Comparison of ENCODE assay signal across 12 cellular contexts in the genomic region with DNA sequence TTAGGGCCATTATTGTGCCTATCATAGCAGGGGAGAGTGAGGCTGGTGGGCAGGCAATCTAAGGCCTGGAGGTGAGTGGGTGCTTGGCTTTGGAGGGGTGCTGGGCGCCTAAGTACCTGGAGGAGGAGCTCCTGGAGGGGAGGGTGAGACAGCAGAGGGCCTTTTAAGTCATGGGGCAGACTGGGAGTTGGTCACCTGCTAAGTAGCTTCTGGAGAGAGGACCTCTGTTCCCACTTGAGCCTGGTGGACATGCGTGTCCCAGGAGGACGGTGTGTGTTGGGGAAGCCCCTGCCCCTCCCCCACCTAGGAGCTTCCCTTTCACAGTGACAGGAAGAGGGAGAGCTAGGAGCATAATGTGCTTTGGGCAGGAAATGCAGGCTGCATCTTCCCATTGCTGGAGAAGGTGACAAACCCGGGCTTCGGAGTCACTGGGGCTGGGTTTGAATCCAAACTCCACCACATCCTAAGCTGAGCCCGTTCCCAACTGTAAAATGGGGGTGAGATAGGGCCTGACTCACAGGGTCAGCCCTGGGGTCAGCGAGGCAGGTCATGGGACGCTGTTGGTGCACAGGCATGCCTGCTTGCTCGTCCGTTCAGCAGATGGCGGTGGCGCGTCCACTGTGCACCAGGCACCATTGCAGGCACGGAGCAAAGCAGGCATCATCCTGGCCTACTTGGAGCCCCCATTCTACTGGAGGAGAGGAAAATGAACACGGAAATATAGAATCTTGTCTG. TPM values are rescaled to one million over a fixed set of nuclear protein-coding genes. Genes with fewer than 3 reads are reported as not detected.
A peak's percentile ranks its signal among the peaks of the same experiment; 100 is the strongest.
DNase-seq lines count a peak whose midpoint lies in the region; ATAC-seq and TF ChIP-seq lines count a peak whose summit lies in the region.
"Had no signal": no experiment of that assay in that cellular context is flagged by ENCODE, and none has a peak within 500 bp of the region (broad histone marks: within the 10 kb centered on the region; RNA-seq: fewer than 3 reads in every experiment).

No MANE protein-coding gene starts in this region.

- H2AK5ac ChIP-seq in mesendoderm (ENCODE audit: low read length): no peak overlapping the region

- no TSS peak for BruUV-seq in PC-3 (replicated peaks; lab: Mats Ljungman, UMichigan)

- H3K9ac ChIP-seq in BLaER1: no peak overlapping the region
- H3K9ac ChIP-seq in mesendoderm (ENCODE audit: low read length): no peak overlapping the region
- H3K9ac ChIP-seq in PC-3 (ENCODE audit: low read length): no peak overlapping the region

- peak overlapping the region; percentile 71 for H3K27ac ChIP-seq in BLaER1
- H3K27ac ChIP-seq in DOHH2 (ENCODE audit: low read depth, low read length): peak overlapping the region; percentile 90
- H3K27ac ChIP-seq in mesendoderm (ENCODE audit: low read depth, low read length): no peak overlapping the region
- H3K27ac ChIP-seq in PC-3 (ENCODE audit: low read length): no peak overlapping the region

- H2AFZ ChIP-seq in PC-3 (ENCODE audit: low read length): no peak overlapping the region

- TF ChIP-seq CTCF in DOHH2 (IDR thresholded peaks at IDR 0.05; ENCODE audit: low read depth, low read length, poor library complexity, severe bottlenecking) (no peak), PC-3 (conservative IDR thresholded peaks at IDR 0.05; ENCODE audit: low read depth, low read length) (no peak)

- peaks cover 44% of the 10 kb centered on the region for H3K36me3 ChIP-seq in BLaER1
- no peaks in the 10 kb centered on the region; the same call in 1 of the 2 replicates for H3K36me3 ChIP-seq in DOHH2 (ENCODE audit: control insufficient read depth, low read length)
- no peaks in the 10 kb centered on the region for H3K36me3 ChIP-seq in mesendoderm (ENCODE audit: control insufficient read depth, insufficient read depth, low read length)
- H3K36me3 ChIP-seq in PC-3 (ENCODE audit: low read depth, low read length): peaks cover 2% of the 10 kb centered on the region; the same call in 1 of the 2 replicates
- H3K36me3 ChIP-seq: colonic mucosa had no signal

- DNase-seq in UCSD-AML1 (lab: John Stamatoyannopoulos, UW; ENCODE audit: unreplicated experiment) (peak; percentile 26), mesendoderm (peak; percentile 61), PC-3 (no peak), mesenteric fat pad (ENCODE audit: low spot score) (no peak)
- DNase-seq in stimulated activated CD4-positive, alpha-beta T cell treated with anti-CD3 and anti-CD28 coated beads, Interleukin-4, amount 100 ng/mL, for 24 hours: no peak
- DNase-seq: amniotic stem cell, colonic mucosa, NCI-H69, SIG-M5 had no signal

- H4K8ac ChIP-seq in mesendoderm (ENCODE audit: low read depth, low read length): no peak overlapping the region

- H3K4me3 ChIP-seq in BLaER1 (no peak overlapping the region), DOHH2 (ENCODE audit: low read length) (peak overlapping the region; percentile 15), mesendoderm (ENCODE audit: low read length) (no peak overlapping the region), PC-3 (ENCODE audit: low read length) (no peak overlapping the region)
- H3K4me3 ChIP-seq: colonic mucosa had no signal

- no peaks in the 10 kb centered on the region for H3K9me2 ChIP-seq in DOHH2 (replicated peaks; ENCODE audit: control insufficient read depth, low read length)
- no peaks in the 10 kb centered on the region for H3K9me2 ChIP-seq in PC-3 (replicated peaks; ENCODE audit: low read length)

- H3K9me3 ChIP-seq in BLaER1 (no peaks in the 10 kb centered on the region), DOHH2 (ENCODE audit: control insufficient read depth, insufficient read depth, low read length) (no peaks in the 10 kb centered on the region), PC-3 (ENCODE audit: low read length) (no peaks in the 10 kb centered on the region)
- H3K9me3 ChIP-seq: colonic mucosa had no signal

- H3F3A ChIP-seq in DOHH2 (ENCODE audit: control insufficient read depth, insufficient read depth): peaks cover 18% of the 10 kb centered on the region
- no peaks in the 10 kb centered on the region for H3F3A ChIP-seq in PC-3 (ENCODE audit: low read length, unreplicated experiment)

- H3K4me2 ChIP-seq in BLaER1 (peak overlapping the region; percentile 79), DOHH2 (ENCODE audit: low read length) (peak overlapping the region; percentile 75), mesendoderm (ENCODE audit: low read length) (no peak overlapping the region), PC-3 (ENCODE audit: low read length) (no peak overlapping the region)

- no peak overlapping the region for H2BK15ac ChIP-seq in mesendoderm (replicated peaks; ENCODE audit: low read depth)

- H3K18ac ChIP-seq in mesendoderm (ENCODE audit: low read length): no peak overlapping the region

- no peak for ATAC-seq in GM21447 (IDR thresholded peaks at IDR 0.05; ENCODE audit: unreplicated experiment)
- no peak for ATAC-seq in PC-3

- H3K4me1 ChIP-seq in BLaER1 (peaks cover 100% of the 10 kb centered on the region), DOHH2 (ENCODE audit: control insufficient read depth, low read length) (peaks cover 62% of the 10 kb centered on the region), mesendoderm (ENCODE audit: control insufficient read depth, low read depth, low read length) (peaks cover 10% of the 10 kb centered on the region), PC-3 (ENCODE audit: insufficient read depth, low read length) (peaks cover 7% of the 10 kb centered on the region)
- H3K4me1 ChIP-seq: colonic mucosa had no signal

- no CpG with 5 or more reads among the region's 15 CpGs for WGBS in mesendoderm (ENCODE audit: extremely low coverage, insufficient coverage, low lambda C conversion rate)

- no peaks in the 10 kb centered on the region for H3K27me3 ChIP-seq in BLaER1
- H3K27me3 ChIP-seq in DOHH2 (ENCODE audit: control insufficient read depth, low read length): no peaks in the 10 kb centered on the region
- H3K27me3 ChIP-seq in mesendoderm (ENCODE audit: insufficient read depth, low read length, poor library complexity): no peaks in the 10 kb centered on the region
- H3K27me3 ChIP-seq in PC-3 (ENCODE audit: low read length): no peaks in the 10 kb centered on the region
- H3K27me3 ChIP-seq: colonic mucosa had no signal

- peaks cover 45% of the 10 kb centered on the region for H3K79me1 ChIP-seq in mesendoderm (ENCODE audit: low read length)

- no peak overlapping the region for H2BK120ac ChIP-seq in mesendoderm (ENCODE audit: low read depth, low read length)

- H3K79me2 ChIP-seq in DOHH2 (ENCODE audit: control insufficient read depth, low read length) (peaks cover 62% of the 10 kb centered on the region), mesendoderm (ENCODE audit: control insufficient read depth, insufficient read depth, low read length) (peaks cover 55% of the 10 kb centered on the region), PC-3 (ENCODE audit: low read length) (peaks cover 100% of the 10 kb centered on the region)

- POLR2A ChIA-PET in PC-3 (lab: Charles Lee; ENCODE audit: unreplicated experiment): no interaction called here

- intact Hi-C loops in PC-3 (cut with micrococcal nuclease): no loop called here

- CTCF ChIA-PET in PC-3 (lab: Charles Lee): no interaction called here

- H4K20me1 ChIP-seq in BLaER1: peaks cover 100% of the 10 kb centered on the region
- no peaks in the 10 kb centered on the region; the same call in none of the 2 replicates for H4K20me1 ChIP-seq in DOHH2 (ENCODE audit: control insufficient read depth, insufficient read depth, low read depth, low read length)
- 0 out of 2 replicates have a peak, but pooled peaks cover 5% of the 10 kb centered on the region for H4K20me1 ChIP-seq in PC-3 (ENCODE audit: low read length)

- peak overlapping the region; percentile 11 for H2BK5ac ChIP-seq in mesendoderm (ENCODE audit: low read length)

- H4K5ac ChIP-seq in mesendoderm (ENCODE audit: low read length): no peak overlapping the region

- no peak overlapping the region for H3K23ac ChIP-seq in mesendoderm (ENCODE audit: low read length)

- no peak overlapping the region for H3K4ac ChIP-seq in mesendoderm (ENCODE audit: low read depth, low read length)

- H3K56ac ChIP-seq in mesendoderm (ENCODE audit: low read length): peak overlapping the region; percentile 1

RNA-seq across cellular contexts. Expression of a gene that starts 37.9 kb away (rescaled TPM):
- polyA plus RNA-seq in mesendoderm (2013, experiment 1 of 2): 36.2 TPM
- polyA plus RNA-seq in mesendoderm (2013, experiment 2 of 2): 36.4 TPM
- total RNA-seq in PC-3 (2014; rRNA removed) (25.7 and 43.7 TPM in 2 replicates), mesenteric fat pad (68.4 TPM)

Comparison
In these comparisons a context has a peak if more than half of its experiments do, and no peak if none do; other contexts are left out.
1. H3K27ac ChIP-seq: peak in BLaER1 (single experiment) and DOHH2 (single experiment); none in mesendoderm (single experiment) and PC-3 (single experiment).
2. H3K4me2 ChIP-seq: peak in BLaER1 (single experiment) and DOHH2 (single experiment); none in mesendoderm (single experiment) and PC-3 (single experiment).
3. DNase-seq: peak in UCSD-AML1 (single experiment) and mesendoderm (single experiment); none in stimulated activated CD4-positive, alpha-beta T cell treated with anti-CD3 and anti-CD28 coated beads, Interleukin-4, amount 100 ng/mL, for 24 hours (single experiment), PC-3 (single experiment) and mesenteric fat pad (single experiment).